Comparison of ENCODE assay signal across 8 cellular contexts in the genomic region with DNA sequence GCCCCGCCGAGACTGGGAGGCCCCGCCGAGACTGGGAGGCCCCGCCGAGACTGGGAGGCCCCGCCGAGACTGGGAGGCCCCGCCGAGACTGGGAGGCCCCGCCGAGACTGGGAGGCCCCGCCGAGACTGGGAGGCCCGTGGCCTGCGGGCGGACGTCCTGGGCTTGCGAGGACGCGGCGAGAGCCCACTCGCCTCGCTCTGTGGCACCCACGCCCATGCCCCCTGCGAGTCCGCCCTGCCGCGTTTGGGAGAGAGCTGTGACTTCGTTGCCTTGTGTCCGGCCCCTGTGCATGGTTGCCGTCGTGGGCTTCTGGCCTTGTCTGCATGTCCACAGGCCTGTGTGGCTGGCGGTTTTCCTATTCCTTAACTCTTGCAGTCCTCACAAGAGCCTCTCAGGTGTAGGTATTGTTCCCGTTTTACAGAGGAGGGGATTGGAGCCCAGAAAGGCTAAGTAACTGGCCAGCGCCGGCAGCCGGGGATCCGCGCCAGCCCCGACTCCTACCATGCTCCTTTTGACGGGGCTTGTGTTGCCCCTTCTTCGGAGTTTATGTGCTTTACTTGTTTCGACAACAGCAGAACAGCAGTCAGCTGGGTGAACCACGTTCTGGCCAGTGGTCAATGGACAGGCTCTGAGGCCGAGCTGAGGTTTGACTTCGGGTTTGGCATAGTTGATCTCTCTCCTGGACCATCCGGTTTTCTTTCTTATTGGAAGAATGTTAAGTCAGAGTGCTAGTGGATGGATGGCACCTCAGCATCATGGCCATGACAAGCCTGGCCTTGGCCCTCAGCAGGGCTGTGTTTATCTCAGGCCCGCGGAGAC. TPM values are rescaled to one million over a fixed set of nuclear protein-coding genes. Genes with fewer than 3 reads are reported as not detected.
DNase-seq lines count a peak whose midpoint lies in the region; ATAC-seq and TF ChIP-seq lines count a peak whose summit lies in the region.

No MANE protein-coding gene starts in this region.

- H3K9me3 ChIP-seq in DOHH2 (ENCODE audit: control insufficient read depth, insufficient read depth, low read length) (no peaks in the 10 kb centered on the region), PC-3 (ENCODE audit: low read length) (no peaks in the 10 kb centered on the region), esophagus (ENCODE audit: control insufficient read depth in 2 of 2, insufficient read depth in 1 of 2, low read depth in 1 of 2, low read length in 1 of 2) (no peaks in the 10 kb centered on the region)

- H3K9ac ChIP-seq in PC-3 (ENCODE audit: low read length), result peak overlapping the region; percentile 98

- H3K9me3 Mint-ChIP-seq in osteocyte (ENCODE audit: unreplicated experiment), result no peaks in the 10 kb centered on the region

- peak overlapping the region; percentile 81 for H3K4me3 Mint-ChIP-seq in osteocyte (ENCODE audit: unreplicated experiment)

- no peak overlapping the region for H2AFZ ChIP-seq in PC-3 (ENCODE audit: low read length)

- peaks cover 59% of the 10 kb centered on the region for H3K79me2 ChIP-seq in DOHH2 (ENCODE audit: control insufficient read depth, low read length)
- H3K79me2 ChIP-seq in PC-3 (ENCODE audit: low read length), result peaks cover 67% of the 10 kb centered on the region

- H3F3A ChIP-seq in DOHH2 (ENCODE audit: control insufficient read depth, insufficient read depth) (no peaks in the 10 kb centered on the region), PC-3 (ENCODE audit: low read length, unreplicated experiment) (no peaks in the 10 kb centered on the region)

- H3K9me2 ChIP-seq in DOHH2 (replicated peaks; ENCODE audit: control insufficient read depth, low read length) (no peaks in the 10 kb centered on the region), PC-3 (replicated peaks; ENCODE audit: low read length) (no peaks in the 10 kb centered on the region)

- H3K4me3 ChIP-seq in DOHH2 (ENCODE audit: low read length) (peak overlapping the region; percentile 95), PC-3 (ENCODE audit: low read length) (peak overlapping the region; percentile 79), esophagus (ENCODE audit: low read depth in 1 of 2, low read length in 2 of 2) (peak overlapping the region; percentile 70 to 86)

- CTCF ChIA-PET in PC-3 (lab: Charles Lee), result interaction anchor here (0.7 kb wide), 1 partner anchor 21 kb away, joined by 4 read pairs; no protein-coding TSS in a partner anchor

- H3K36me3 ChIP-seq in DOHH2 (ENCODE audit: control insufficient read depth, low read length) (peaks cover 41% of the 10 kb centered on the region), PC-3 (ENCODE audit: low read depth, low read length) (peaks cover 7% of the 10 kb centered on the region; the same call in 1 of the 2 replicates), esophagus (ENCODE audit: control insufficient read depth in 2 of 2, insufficient read depth in 2 of 2, low read length in 1 of 2) (peaks cover 0 to 7% of the 10 kb centered on the region in 2 donors)

- H3K36me3 Mint-ChIP-seq in osteocyte (ENCODE audit: unreplicated experiment), result peaks cover 6% of the 10 kb centered on the region

- intact Hi-C loops in PC-3 (cut with micrococcal nuclease), result loop anchor here (2.0 kb wide), 1 partner anchor 40 kb away; the partner anchor contains the start of gene LRRC56

- no peak for ATAC-seq in PC-3

- H3K4me1 Mint-ChIP-seq in osteocyte (ENCODE audit: unreplicated experiment), result peaks cover 37% of the 10 kb centered on the region

- H4K20me1 ChIP-seq in DOHH2 (ENCODE audit: control insufficient read depth, insufficient read depth, low read depth, low read length), result peaks cover 25% of the 10 kb centered on the region
- peaks cover 48% of the 10 kb centered on the region for H4K20me1 ChIP-seq in PC-3 (ENCODE audit: low read length)

- BruUV-seq in PC-3 (replicated peaks; lab: Mats Ljungman, UMichigan), result TSS peak; percentile 57

- POLR2A ChIA-PET in PC-3 (lab: Charles Lee; ENCODE audit: unreplicated experiment), result no interaction called here

- H3K4me2 ChIP-seq in DOHH2 (ENCODE audit: low read length) (peak overlapping the region; percentile 95), PC-3 (ENCODE audit: low read length) (peak overlapping the region; percentile 90)

- no peak for TF ChIP-seq CTCF in DOHH2 (IDR thresholded peaks at IDR 0.05; ENCODE audit: low read depth, low read length, poor library complexity, severe bottlenecking)
- no peak for TF ChIP-seq CTCF in PC-3 (conservative IDR thresholded peaks at IDR 0.05; ENCODE audit: low read depth, low read length)
- TF ChIP-seq CTCF in osteocyte (IDR thresholded peaks at IDR 0.05), result no peak

- 4 to 6% methylated on average over 26 to 47 of the region's 50 CpGs for WGBS in esophagus, 2 donors

- H3K4me1 ChIP-seq in DOHH2 (ENCODE audit: control insufficient read depth, low read length) (peaks cover 30% of the 10 kb centered on the region), PC-3 (ENCODE audit: insufficient read depth, low read length) (peaks cover 24% of the 10 kb centered on the region), esophagus (ENCODE audit: control insufficient read depth in 2 of 2, insufficient read depth in 2 of 2, low read length in 1 of 2) (peaks cover 12 to 33% of the 10 kb centered on the region in 2 donors)

- H3K27ac ChIP-seq in DOHH2 (ENCODE audit: low read depth, low read length) (no peak overlapping the region), PC-3 (ENCODE audit: low read length) (no peak overlapping the region), esophagus (ENCODE audit: low read depth in 2 of 2, low read length in 1 of 2) (peak overlapping the region; percentile 95 to 99)

- no peak for DNase-seq in PC-3
- DNase-seq in osteocyte (ENCODE audit: extremely low spot score, unreplicated experiment), result no peak
- no peak for DNase-seq in anterior cingulate cortex (lab: John Stamatoyannopoulos, UW)
- no peak for DNase-seq in DMS79 treated with DMSO at 0.1 percent for 48 hours (lab: John Stamatoyannopoulos, UW)
- DNase-seq in stimulated activated CD4-positive, alpha-beta T cell treated with anti-CD3 and anti-CD28 coated beads, Interleukin-2, amount 100 ng/mL, for 24 hours, result no peak
- no peak for DNase-seq in mesenteric fat pad (ENCODE audit: low spot score)

- H3K27me3 Mint-ChIP-seq in osteocyte (ENCODE audit: unreplicated experiment), result peaks cover 3% of the 10 kb centered on the region

- peak overlapping the region; percentile 70 for H3K27ac Mint-ChIP-seq in osteocyte (ENCODE audit: unreplicated experiment)

- H3K27me3 ChIP-seq in DOHH2 (ENCODE audit: control insufficient read depth, low read length) (peaks cover 8% of the 10 kb centered on the region), PC-3 (ENCODE audit: low read length) (no peaks in the 10 kb centered on the region), esophagus (ENCODE audit: control insufficient read depth in 1 of 2, insufficient read depth in 2 of 2, low read length in 2 of 2) (no peaks in the 10 kb centered on the region)

RNA-seq across cellular contexts. Expression of gene PHRF1, which starts 0.7 kb away (rescaled TPM):
- total RNA-seq in PC-3 (2014; rRNA removed), result 41.4 and 52.4 TPM in 2 replicates
- 10 to 100 TPM; 13.7 to 28.4 TPM for polyA plus RNA-seq in esophagus
- total RNA-seq in osteocyte, result 31.5 TPM in 2 replicates
- total RNA-seq in mesenteric fat pad, result 29.3 TPM

RNA-seq across cellular contexts. Expression of gene RASSF7, which starts 16.2 kb away (rescaled TPM):
- total RNA-seq in PC-3 (2014; rRNA removed), result 58.6 and 79.7 TPM in 2 replicates
- polyA plus RNA-seq in esophagus, result 10 to 100 TPM; 46.6 to 82.4 TPM
- 8.0 and 9.3 TPM in 2 replicates for total RNA-seq in osteocyte
- 2.0 TPM for total RNA-seq in mesenteric fat pad

RNA-seq across cellular contexts. Expression of gene LMNTD2, which starts 16.5 kb away (rescaled TPM):
- 1.4 and 2.4 TPM in 2 replicates for total RNA-seq in PC-3 (2014; rRNA removed)
- 1 to 10 TPM; 2.9 to 6.9 TPM for polyA plus RNA-seq in esophagus
- 6.0 and 6.4 TPM in 2 replicates for total RNA-seq in osteocyte
- 0.87 TPM for total RNA-seq in mesenteric fat pad

RNA-seq across cellular contexts. Expression of gene IRF7, which starts 38.7 kb away (rescaled TPM):
- 80.8 and 95.7 TPM in 2 replicates for total RNA-seq in PC-3 (2014; rRNA removed)
- 10 to 100 TPM; 17.0 to 30.1 TPM for polyA plus RNA-seq in esophagus
- 14.4 and 15.4 TPM in 2 replicates for total RNA-seq in osteocyte
- 29.1 TPM for total RNA-seq in mesenteric fat pad

RNA-seq across cellular contexts. Expression of gene LRRC56, which starts 39.7 kb away (rescaled TPM):
- total RNA-seq in PC-3 (2014; rRNA removed) (1.0 and 1.5 TPM in 2 replicates), osteocyte (3.2 and 3.7 TPM in 2 replicates), mesenteric fat pad (0.71 TPM)
- polyA plus RNA-seq in esophagus, result 1 to 10 TPM; 1.7 to 4.0 TPM

Comparison
In these comparisons a context has a peak if more than half of its experiments do, and no peak if none do; other contexts are left out.
1. H3K27ac ChIP-seq: peak in esophagus (2 of 2); none in DOHH2 (single experiment) and PC-3 (single experiment).
2. Peak in every context shown above with its lines, with median percentiles within 50 percentile points of each other: H3K4me3 ChIP-seq.